ENCODE assay signal across 1 cellular context in genomic region chr7:76057103-76057812, GRCh38.
TF ChIP-seq lines count a peak whose summit lies in the region.

No MANE protein-coding gene starts in this region.

TF ChIP-seq in HepG2, 621 proteins besides CTCF, POLR2A, EP300 and RAD21:
- TF ChIP-seq ZNF138 (CRISPR knock-in tag; IDR thresholded peaks at IDR 0.05; ENCODE audit: low read depth) (no peak), ZC3H13 (CRISPR knock-in tag; IDR thresholded peaks at IDR 0.05) (no peak)
TF ChIP-seq in HepG2: peak in this region for 0.
